Comparison of ENCODE assay signal across 8 cellular contexts in genomic region chrX:154368630-154369452, GRCh38. TPM values are rescaled to one million over a fixed set of nuclear protein-coding genes. Genes with fewer than 3 reads are reported as not detected.
DNase-seq lines count a peak whose midpoint lies in the region; ATAC-seq, FAIRE-seq and TF ChIP-seq lines count a peak whose summit lies in the region.

No MANE protein-coding gene starts in this region.

- peaks cover 37% of the 10 kb centered on the region for H3K36me3 Mint-ChIP-seq in T-helper 2 cell treated with Interferon-gamma antibody and Interleukin-4, amounts not matched to agents 5 μg/mL and 100 μg/mL, for 36 hours (ENCODE audit: low read depth)
- H3K36me3 Mint-ChIP-seq in astrocyte (ENCODE audit: low read depth, unreplicated experiment) (peaks cover 6% of the 10 kb centered on the region), immature natural killer cell (peaks cover 0 to 18% (median 5%) of the 10 kb centered on the region in 3 donors)

- H3K9me3 Mint-ChIP-seq in T-helper 2 cell treated with Interferon-gamma antibody and Interleukin-4, amounts not matched to agents 5 μg/mL and 100 μg/mL, for 36 hours: no peaks in the 10 kb centered on the region
- H3K9me3 Mint-ChIP-seq in astrocyte (ENCODE audit: unreplicated experiment): no peaks in the 10 kb centered on the region
- peaks cover 0 to 6% (median 0%) of the 10 kb centered on the region in 6 donors for H3K9me3 Mint-ChIP-seq in immature natural killer cell

- H3K9ac ChIP-seq in astrocyte (ENCODE audit: low read length): peak overlapping the region; percentile 95

- peaks cover 21% of the 10 kb centered on the region for H3K4me1 ChIP-seq in astrocyte (ENCODE audit: insufficient read depth, low read length)

- no peaks in the 10 kb centered on the region for H3K27me3 ChIP-seq in astrocyte (ENCODE audit: insufficient read depth, low read length)

- H3K79me2 ChIP-seq in astrocyte (ENCODE audit: insufficient read depth, low read length): peaks cover 95% of the 10 kb centered on the region

- ATAC-seq in GM18498 (IDR thresholded peaks at IDR 0.05; ENCODE audit: unreplicated experiment): peak; percentile 42

- peak overlapping the region; percentile 83 for H3K27ac ChIP-seq in KOPT-K1 (ENCODE audit: low read depth, low read length, poor library complexity, severe bottlenecking)
- peak overlapping the region; percentile 97 for H3K27ac ChIP-seq in astrocyte (ENCODE audit: low read depth, low read length)

- FAIRE-seq in astrocyte (lab: Jason Lieb, UNC): peak; percentile 81

- no peak for TF ChIP-seq CTCF in astrocyte (IDR thresholded peaks at IDR 0.05; ENCODE audit: insufficient read depth, low read depth, low read length)

- H3K27ac Mint-ChIP-seq in T-helper 2 cell treated with Interferon-gamma antibody and Interleukin-4, amounts not matched to agents 5 μg/mL and 100 μg/mL, for 36 hours: peak overlapping the region; percentile 90
- H3K27ac Mint-ChIP-seq in astrocyte (ENCODE audit: unreplicated experiment) (peak overlapping the region; percentile 91), immature natural killer cell (peak overlapping the region; percentile 92 to 99 (median 97))

- H3K4me2 ChIP-seq in astrocyte (ENCODE audit: low read length): peak overlapping the region; percentile 90

- peaks cover 17% of the 10 kb centered on the region for H3K4me1 Mint-ChIP-seq in T-helper 2 cell treated with Interferon-gamma antibody and Interleukin-4, amounts not matched to agents 5 μg/mL and 100 μg/mL, for 36 hours (ENCODE audit: low read depth)
- H3K4me1 Mint-ChIP-seq in astrocyte (ENCODE audit: low read depth, unreplicated experiment): no peaks in the 10 kb centered on the region
- H3K4me1 Mint-ChIP-seq in immature natural killer cell: peaks cover 43 to 58% of the 10 kb centered on the region in 2 donors

- H3K36me3 ChIP-seq in KOPT-K1 (ENCODE audit: insufficient read depth, low read length) (peaks cover 45% of the 10 kb centered on the region), astrocyte (ENCODE audit: insufficient read depth, low read length) (peaks cover 14% of the 10 kb centered on the region)

- H3K4me3 Mint-ChIP-seq in T-helper 2 cell treated with Interferon-gamma antibody and Interleukin-4, amounts not matched to agents 5 μg/mL and 100 μg/mL, for 36 hours: peak overlapping the region; percentile 90
- H3K4me3 Mint-ChIP-seq in astrocyte (ENCODE audit: unreplicated experiment): peak overlapping the region; percentile 81
- H3K4me3 Mint-ChIP-seq in immature natural killer cell: peak overlapping the region; percentile 87 to 96 (median 94)

- peak; percentile 90 for DNase-seq in T-helper 2 cell treated with Interferon-gamma antibody and Interleukin-4, amounts not matched to agents 5 μg/mL and 100 μg/mL, for 36 hours (ENCODE audit: low spot score)
- DNase-seq in astrocyte (ENCODE audit: low read depth): peak; percentile 81
- peak; percentile 99 for DNase-seq in immature natural killer cell
- DNase-seq in stimulated activated CD4-positive, alpha-beta T cell treated with anti-CD3 and anti-CD28 coated beads, Interleukin-1b, Interleukin-23, amount 100 ng/mL, for 1 hour (ENCODE audit: low read depth in 2 of 2): peak; percentile 66 to 85
- no peak for DNase-seq in cerebellar cortex (ENCODE audit: low spot score)
- no peak for DNase-seq in NCI-H526 treated with DMSO at 0.1 percent for 48 hours (lab: John Stamatoyannopoulos, UW)

- peaks cover 68% of the 10 kb centered on the region for H4K20me1 ChIP-seq in astrocyte (ENCODE audit: insufficient read depth, low read length)

- no peaks in the 10 kb centered on the region for H3K27me3 Mint-ChIP-seq in T-helper 2 cell treated with Interferon-gamma antibody and Interleukin-4, amounts not matched to agents 5 μg/mL and 100 μg/mL, for 36 hours (ENCODE audit: low read depth)
- H3K27me3 Mint-ChIP-seq in astrocyte (ENCODE audit: low read depth, unreplicated experiment) (no peaks in the 10 kb centered on the region), immature natural killer cell (ENCODE audit: low read depth in 3 of 3) (peaks cover 52 to 62% (median 57%) of the 10 kb centered on the region in 3 donors)

- peak overlapping the region; percentile 68 for H3K4me3 ChIP-seq in astrocyte (ENCODE audit: insufficient read depth, low read depth, low read length)

- H3K9me3 ChIP-seq in KOPT-K1 (ENCODE audit: insufficient read depth, low read length, poor library complexity, severe bottlenecking) (no peaks in the 10 kb centered on the region), astrocyte (ENCODE audit: insufficient read depth, low read depth, low read length) (no peaks in the 10 kb centered on the region)

- no peak overlapping the region for H2AFZ ChIP-seq in astrocyte (ENCODE audit: low read depth, low read length)

RNA-seq across cellular contexts. Expression of gene FLNA, which starts 5.6 kb away (rescaled TPM):
- 2,809 and 2,978 TPM in 2 replicates for total RNA-seq in astrocyte
- polyA plus RNA-seq in immature natural killer cell: 1,000 to 10,000 TPM in 1 of 3 donors, 100 to 1,000 TPM in 2; 135 to 1,231 (median 241) TPM

RNA-seq across cellular contexts. Expression of gene EMD, which starts 10.3 kb away (rescaled TPM):
- 75.6 and 75.7 TPM in 2 replicates for total RNA-seq in astrocyte
- polyA plus RNA-seq in immature natural killer cell: 10 to 100 TPM; 27.2 to 31.2 (median 28.9) TPM

RNA-seq across cellular contexts. Expression of gene RPL10, which starts 29.3 kb away (rescaled TPM):
- 1,848 and 1,967 TPM in 2 replicates for total RNA-seq in astrocyte
- 1,000 to 10,000 TPM; 2,085 to 3,021 (median 2,819) TPM for polyA plus RNA-seq in immature natural killer cell

RNA-seq across cellular contexts. Expression of gene DNASE1L1, which starts 40.2 kb away (rescaled TPM):
- 35.1 and 39.1 TPM in 2 replicates for total RNA-seq in astrocyte
- polyA plus RNA-seq in immature natural killer cell: 10 to 100 TPM; 14.1 to 21.1 (median 17.8) TPM

RNA-seq across cellular contexts. Expression of gene TAFAZZIN, which starts 42.5 kb away (rescaled TPM):
- 16.6 and 20.7 TPM in 2 replicates for total RNA-seq in astrocyte
- 10 to 100 TPM; 24.9 to 39.2 (median 32.4) TPM for polyA plus RNA-seq in immature natural killer cell

Comparison
In these comparisons a context has a peak if more than half of its experiments do, and no peak if none do; other contexts are left out.
1. DNase-seq: peak in T-helper 2 cell treated with Interferon-gamma antibody and Interleukin-4, amounts not matched to agents 5 μg/mL and 100 μg/mL, for 36 hours (single experiment), astrocyte (single experiment), immature natural killer cell (3 of 3) and stimulated activated CD4-positive, alpha-beta T cell treated with anti-CD3 and anti-CD28 coated beads, Interleukin-1b, Interleukin-23, amount 100 ng/mL, for 1 hour (2 of 2); none in cerebellar cortex (single experiment) and NCI-H526 treated with DMSO at 0.1 percent for 48 hours (single experiment).
2. Peak in every context shown above with its lines, with median percentiles within 50 percentile points of each other: H3K27ac Mint-ChIP-seq and H3K4me3 Mint-ChIP-seq.